In the genomic region with DNA sequence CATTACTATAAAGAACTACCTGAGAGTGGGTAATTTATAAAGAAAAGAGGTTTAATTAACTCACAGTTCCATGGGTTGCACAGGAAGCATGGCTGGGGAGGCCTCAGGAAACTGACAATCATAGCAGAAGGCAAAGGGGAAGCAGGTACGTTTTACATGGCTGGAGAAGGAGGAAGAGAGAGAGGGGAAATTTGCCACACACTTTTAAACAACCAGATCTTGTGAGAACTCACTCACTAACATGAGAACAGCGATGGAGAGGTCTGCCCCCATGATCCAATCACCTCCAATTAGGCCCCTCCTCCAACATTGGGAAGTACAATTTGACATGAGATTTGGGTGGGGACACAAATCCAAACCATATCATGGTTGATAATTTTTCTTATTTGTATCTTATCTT, we compare ENCODE assay signal across 34 cellular contexts.
"Had no signal": no experiment of that assay in that cellular context is flagged by ENCODE, and none has a peak within 500 bp of the region (broad histone marks: within the 10 kb centered on the region; RNA-seq: fewer than 3 reads in every experiment).

No MANE protein-coding gene starts in this region.

- H3K36me3 ChIP-seq: MG63 had no signal

- H3K4me3 ChIP-seq: MG63 had no signal

- H3K27me3 ChIP-seq: MG63 had no signal

- DNase-seq: Karpas-422, Kasumi-1, MG63, MM.1S, MV-4-11, NCI-H1048, NCI-H1092, NCI-H1092 treated with DMSO at 0.1 percent for 48 hours, NCI-H1105, NCI-H1105 treated with DMSO at 0.1 percent for 48 hours, NCI-H1417, NCI-H1417 treated with DMSO at 0.1 percent for 48 hours, NCI-H1436, NCI-H1436 treated with DMSO at 0.1 percent for 48 hours, NCI-H146, NCI-H1694, NCI-H1694 treated with DMSO at 0.1 percent for 48 hours, NCI-H187, NCI-H187 treated with DMSO at 0.1 percent for 48 hours, NCI-H1930, NCI-H2029, NCI-H2029 treated with DMSO at 0.1 percent for 48 hours, NCI-H2081, NCI-H2081 treated with DMSO at 0.1 percent for 48 hours, NCI-H2107, NCI-H2171, NCI-H2171 treated with DMSO at 0.1 percent for 48 hours, NCI-H2227 treated with DMSO at 0.1 percent for 48 hours, NCI-H226, NCI-H345, NCI-H446, NCI-H446 treated with DMSO at 0.1 percent for 48 hours, NCI-H510A, NCI-H510A treated with DMSO at 0.1 percent for 48 hours had no signal
